ENCODE assay signal across 31 cellular contexts in the genomic region with DNA sequence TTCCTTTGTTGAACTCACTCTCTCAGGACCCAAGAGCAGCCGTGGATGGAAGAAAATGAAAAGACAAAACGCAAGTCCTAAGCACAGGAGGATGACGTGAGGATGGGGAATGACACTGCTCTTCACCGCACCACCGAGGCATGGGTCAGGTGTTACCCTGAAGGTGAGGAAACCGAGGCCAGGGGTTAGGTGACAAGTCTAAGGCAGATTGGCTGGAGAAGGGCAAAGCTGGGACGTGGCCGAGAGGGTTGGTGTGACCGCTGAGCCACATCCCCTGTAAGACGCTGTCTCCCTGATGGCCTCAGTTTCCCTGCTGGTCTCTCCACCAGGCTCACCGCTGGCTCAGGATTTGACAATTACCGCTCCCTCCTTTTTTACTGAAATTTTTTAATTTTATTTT.
"Had no signal": no experiment of that assay in that cellular context is flagged by ENCODE, and none has a peak within 500 bp of the region (broad histone marks: within the 10 kb centered on the region; RNA-seq: fewer than 3 reads in every experiment).

No MANE protein-coding gene starts in this region.

- FAIRE-seq: endometrium, endothelial cell of umbilical vein had no signal

- ATAC-seq: activated CD4-positive, CD25-positive, alpha-beta regulatory T cell treated with anti-CD3 and anti-CD28 coated beads, Interleukin-2, amount 50 U/mL, for 24 hours; activated CD8-positive, alpha-beta T cell treated with anti-CD3 and anti-CD28 coated beads for 36 hours; activated naive CD8-positive, alpha-beta T cell treated with anti-CD3 and anti-CD28 coated beads, Interleukin-2, amount 50 U/mL, for 24 hours; activated T-cell treated with anti-CD3 and anti-CD28 coated beads, Interleukin-2, amount 50 U/mL, for 4 hours; activated T-helper 17 cell treated with anti-CD3 and anti-CD28 coated beads, Interleukin-2, amount 50 U/mL, for 72 hours; body of pancreas; gastroesophageal sphincter; T-helper 17 cell had no signal

- DNase-seq: activated B cell treated with CpG ODN at 0.5 μM for 24 hours; activated CD4-positive, alpha-beta T cell treated with anti-CD3 and anti-CD28 coated beads for 48 hours; activated CD4-positive, alpha-beta T cell treated with anti-CD3 and anti-CD28 coated beads, Interleukin-2, amount 50 U/mL, for 1 hour; activated CD4-positive, alpha-beta T cell treated with anti-CD3 and anti-CD28 coated beads, Interleukin-2, amount 50 U/mL, for 48 hours; activated CD8-positive, alpha-beta memory T cell treated with anti-CD3 and anti-CD28 coated beads for 24 hours; activated CD8-positive, alpha-beta T cell treated with anti-CD3 and anti-CD28 coated beads for 36 hours; activated effector memory CD4-positive, alpha-beta T cell treated with Interleukin-2 at 50 U/mL for 16 hours; activated gamma-delta T cell treated with Interleukin-2 at 50 U/mL for 16 hours; activated naive CD4-positive, alpha-beta T cell treated with Interleukin-2 at 50 U/mL for 16 hours; activated naive CD8-positive, alpha-beta T cell treated with anti-CD3 and anti-CD28 coated beads for 36 hours; activated naive CD8-positive, alpha-beta T cell treated with anti-CD3 and anti-CD28 coated beads, Interleukin-2, amount 50 U/mL, for 24 hours; activated T-cell treated with anti-CD3 and anti-CD28 coated beads, Interleukin-2, amount 50 U/mL, for 4 hours; adrenal gland; amygdala; aorta; body of pancreas; caudate nucleus; colonic mucosa; effector CD8-positive, alpha-beta T cell; esophagus squamous epithelium; foreskin melanocyte; T-helper 1 cell; T-helper 17 cell; T1000; WERI-Rb-1 had no signal

- H3K27ac ChIP-seq: adrenal gland, body of pancreas, colonic mucosa, epithelial cell of prostate, esophagus squamous epithelium, gastroesophageal sphincter, WERI-Rb-1 had no signal

- H3K36me3 ChIP-seq: adrenal gland, colonic mucosa, esophagus squamous epithelium, gastroesophageal sphincter, WERI-Rb-1 had no signal

- H3K27me3 ChIP-seq: adrenal gland, body of pancreas, colonic mucosa, esophagus squamous epithelium, gastroesophageal sphincter had no signal

- H3K4me3 ChIP-seq: adrenal gland, body of pancreas, colonic mucosa, esophagus squamous epithelium, gastroesophageal sphincter had no signal

- H3K9me3 ChIP-seq: adrenal gland, body of pancreas, colonic mucosa, esophagus squamous epithelium, gastroesophageal sphincter had no signal

- H3K4me1 ChIP-seq: adrenal gland, colonic mucosa, esophagus squamous epithelium, gastroesophageal sphincter had no signal
